ENCODE assay signal across 7 cellular contexts in the genomic region with DNA sequence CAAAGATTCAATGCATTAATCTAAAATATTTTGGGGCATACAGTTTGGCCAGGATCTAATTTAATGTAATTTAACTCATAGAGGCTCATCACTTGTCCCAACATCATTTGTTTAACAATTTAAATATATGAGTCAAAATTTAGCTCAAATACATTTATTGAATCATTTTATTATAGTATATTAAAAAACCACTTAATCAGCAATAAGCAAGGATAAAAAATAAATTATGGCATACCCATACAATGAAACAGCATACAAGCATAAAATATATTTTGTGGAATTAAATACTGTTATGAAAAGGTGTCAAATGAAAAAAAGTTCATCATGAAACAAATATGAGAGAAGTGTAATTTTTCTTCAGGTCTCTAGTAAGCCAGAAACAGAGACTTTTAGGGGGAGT.
"Had no signal": no experiment of that assay in that cellular context is flagged by ENCODE, and none has a peak within 500 bp of the region (broad histone marks: within the 10 kb centered on the region; RNA-seq: fewer than 3 reads in every experiment).

No MANE protein-coding gene starts in this region.

- FAIRE-seq: H1, H54, HTR-8/SVneo had no signal

- H2AFZ ChIP-seq: GM23338 had no signal

- DNase-seq: H9, HCEC 1CT, KBM-7 had no signal

- H3K4me2 ChIP-seq: GM23338 had no signal

- H3K4me3 ChIP-seq: GM23338 had no signal

- ATAC-seq: GM23338 had no signal
